In the genomic region with DNA sequence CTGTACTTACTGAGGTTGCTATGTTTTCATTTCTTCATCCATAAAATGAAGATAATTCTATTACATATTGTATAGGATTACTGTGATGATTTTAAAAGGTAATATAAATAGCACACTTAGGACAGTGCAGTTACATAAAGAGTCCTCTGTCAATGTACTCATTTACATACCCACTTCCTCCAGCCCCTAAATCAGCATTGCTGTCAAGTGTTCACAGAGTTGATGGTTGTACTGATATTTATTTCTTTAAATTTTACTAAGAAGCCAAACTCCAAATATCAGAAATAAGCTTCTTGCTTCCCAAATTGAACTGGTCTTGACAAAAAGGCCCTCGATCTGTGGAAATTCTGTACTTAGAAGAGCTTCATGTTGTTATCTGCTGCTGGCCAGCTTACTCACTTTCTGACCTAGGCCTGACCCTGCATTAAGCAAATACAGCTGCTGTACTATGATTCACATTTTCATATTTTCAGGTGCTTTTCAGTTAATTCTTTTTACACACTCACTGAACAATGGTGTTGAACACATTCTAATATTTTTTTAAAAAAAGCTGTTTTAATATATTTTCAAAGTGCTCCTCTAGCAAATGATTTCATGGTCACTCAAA, we compare ENCODE assay signal across 9 cellular contexts.
DNase-seq lines count a peak whose midpoint lies in the region; ATAC-seq and TF ChIP-seq lines count a peak whose summit lies in the region.
"Had no signal": no experiment of that assay in that cellular context is flagged by ENCODE, and none has a peak within 500 bp of the region (broad histone marks: within the 10 kb centered on the region; RNA-seq: fewer than 3 reads in every experiment).

No MANE protein-coding gene starts in this region.

- H3K9me3 Mint-ChIP-seq in mesothelial cell of epicardium, result peaks cover 5% of the 10 kb centered on the region
- H3K9me3 Mint-ChIP-seq in stimulated activated naive CD8-positive, alpha-beta T cell treated with anti-CD3 and anti-CD28 coated beads, Interleukin-15, amount 100 ng/mL, for 72 hours, result no peaks in the 10 kb centered on the region

- H3K4me3 ChIP-seq in SJCRH30, result no peak overlapping the region

- no peaks in the 10 kb centered on the region for H3K27me3 ChIP-seq in SJCRH30

- peak overlapping the region; percentile 47 for H3K27ac ChIP-seq in SJCRH30

- TF ChIP-seq CTCF in mesothelial cell of epicardium (IDR thresholded peaks at IDR 0.05; ENCODE audit: unreplicated experiment), result no peak

- no peaks in the 10 kb centered on the region for H3K9me3 ChIP-seq in SJCRH30 (replicated peaks)

- H3K36me3 Mint-ChIP-seq in mesothelial cell of epicardium, result peaks cover 8% of the 10 kb centered on the region

- ATAC-seq in GM19023 (IDR thresholded peaks at IDR 0.05; ENCODE audit: unreplicated experiment) (peak; percentile 74), HG03060 (IDR thresholded peaks at IDR 0.05; ENCODE audit: low read depth, unreplicated experiment) (peak; percentile 86)
- ATAC-seq in stimulated activated naive CD8-positive, alpha-beta T cell treated with anti-CD3 and anti-CD28 coated beads, Interleukin-15, amount 100 ng/mL, for 72 hours, result no peak

- peaks cover 52% of the 10 kb centered on the region for H3K4me1 Mint-ChIP-seq in mesothelial cell of epicardium
- peaks cover 13% of the 10 kb centered on the region for H3K4me1 Mint-ChIP-seq in stimulated activated naive CD8-positive, alpha-beta T cell treated with anti-CD3 and anti-CD28 coated beads, Interleukin-15, amount 100 ng/mL, for 72 hours

- no peak overlapping the region for H3K4me3 Mint-ChIP-seq in mesothelial cell of epicardium
- no peak overlapping the region for H3K4me3 Mint-ChIP-seq in stimulated activated naive CD8-positive, alpha-beta T cell treated with anti-CD3 and anti-CD28 coated beads, Interleukin-15, amount 100 ng/mL, for 72 hours

- peaks cover 14% of the 10 kb centered on the region for H3K4me1 ChIP-seq in SJCRH30

- DNase-seq in SJCRH30 (peak in 1 of 2 experiments; percentile 49), mesothelial cell of epicardium (ENCODE audit: low spot score in 2 of 2, unreplicated experiment in 2 of 2) (no peak), KG1 (lab: John Stamatoyannopoulos, UW) (no peak), D341Med (ENCODE audit: low spot score) (no peak), HuH-7 (ENCODE audit: low spot score) (no peak)
- no peak for DNase-seq in stimulated activated naive CD8-positive, alpha-beta T cell treated with anti-CD3 and anti-CD28 coated beads, Interleukin-15, amount 100 ng/mL, for 72 hours
- DNase-seq: stimulated activated CD4-positive, alpha-beta T cell treated with anti-CD3 and anti-CD28 coated beads, Interleukin-15, amount 100 ng/mL, for 24 hours had no signal

- H3K36me3 ChIP-seq in SJCRH30, result no peaks in the 10 kb centered on the region

- H3K27ac Mint-ChIP-seq in mesothelial cell of epicardium, result peak overlapping the region; percentile 82
- H3K27ac Mint-ChIP-seq in stimulated activated naive CD8-positive, alpha-beta T cell treated with anti-CD3 and anti-CD28 coated beads, Interleukin-15, amount 100 ng/mL, for 72 hours, result no peak overlapping the region

- H3K27me3 Mint-ChIP-seq in mesothelial cell of epicardium (ENCODE audit: low read depth), result no peaks in the 10 kb centered on the region
- H3K27me3 Mint-ChIP-seq in stimulated activated naive CD8-positive, alpha-beta T cell treated with anti-CD3 and anti-CD28 coated beads, Interleukin-15, amount 100 ng/mL, for 72 hours, result no peaks in the 10 kb centered on the region
